In genomic region chr3:136818191-136818850, GRCh38 we compare ENCODE assay signal across 8 cellular contexts. TPM values are rescaled to one million over a fixed set of nuclear protein-coding genes. Genes with fewer than 3 reads are reported as not detected.
DNase-seq lines count a peak whose midpoint lies in the region; ATAC-seq and TF ChIP-seq lines count a peak whose summit lies in the region.

No MANE protein-coding gene starts in this region.

- peak overlapping the region; percentile 96 for H3K4me2 ChIP-seq in Loucy (ENCODE audit: low read depth, low read length, poor library complexity, severe bottlenecking)

- H3K9me2 ChIP-seq in Loucy (replicated peaks; ENCODE audit: low read depth, low read length) = no peaks in the 10 kb centered on the region

- H3K36me3 Mint-ChIP-seq in activated CD4-positive, alpha-beta memory T cell treated with anti-CD3 and anti-CD28 coated beads for 36 hours = no peaks in the 10 kb centered on the region

- H3K27ac Mint-ChIP-seq in activated CD4-positive, alpha-beta memory T cell treated with anti-CD3 and anti-CD28 coated beads for 36 hours = no peak overlapping the region

- peak overlapping the region; percentile 87 for H3K9ac ChIP-seq in Loucy (ENCODE audit: low read depth, low read length, poor library complexity, severe bottlenecking)
- H3K9ac ChIP-seq in subcutaneous abdominal adipose tissue (ENCODE audit: low read length in 5 of 5) = peak overlapping the region; percentile 77 to 84 (median 82)

- H3K27ac ChIP-seq in subcutaneous abdominal adipose tissue (ENCODE audit: low read depth, low read length) = peak overlapping the region; percentile 94

- H3F3A ChIP-seq in Loucy (ENCODE audit: low read depth) = peaks cover 6% of the 10 kb centered on the region; the same call in 1 of the 2 replicates

- peaks cover 32% of the 10 kb centered on the region for H3K27me3 Mint-ChIP-seq in activated CD4-positive, alpha-beta memory T cell treated with anti-CD3 and anti-CD28 coated beads for 36 hours

- intact Hi-C loops in activated CD4-positive, alpha-beta memory T cell treated with anti-CD3 and anti-CD28 coated beads for 36 hours (cut with micrococcal nuclease) = loop anchor here (1.0 to 5.0 kb wide), 5 partner anchors 20 to 741 kb away; partner anchors contain the start of gene NCK1

- POLR2A ChIA-PET in activated CD4-positive, alpha-beta memory T cell treated with anti-CD3 and anti-CD28 coated beads for 36 hours (lab: Charles Lee) = no interaction called here

- ATAC-seq in GM18520 (IDR thresholded peaks at IDR 0.05; ENCODE audit: unreplicated experiment) = peak; percentile 51
- ATAC-seq in HG02938 (IDR thresholded peaks at IDR 0.05; ENCODE audit: unreplicated experiment) = no peak
- no peak for ATAC-seq in HG03135 (IDR thresholded peaks at IDR 0.05; ENCODE audit: unreplicated experiment)

- H3K9me3 ChIP-seq in Loucy (ENCODE audit: insufficient read depth, low read depth, low read length) (no peaks in the 10 kb centered on the region), subcutaneous abdominal adipose tissue (ENCODE audit: control insufficient read depth in 5 of 5, low read length in 5 of 5) (peaks cover 0 to 4% (median 0%) of the 10 kb centered on the region in 5 donors)

- H3K27me3 ChIP-seq in Loucy (ENCODE audit: insufficient read depth, low read length, poor library complexity, severe bottlenecking) (no peaks in the 10 kb centered on the region), subcutaneous abdominal adipose tissue (ENCODE audit: control insufficient read depth in 5 of 5, insufficient read depth in 4 of 5, low read length in 5 of 5) (peaks cover 0 to 2% (median 0%) of the 10 kb centered on the region in 5 donors)

- peaks cover 19% of the 10 kb centered on the region for H3K4me1 Mint-ChIP-seq in activated CD4-positive, alpha-beta memory T cell treated with anti-CD3 and anti-CD28 coated beads for 36 hours (ENCODE audit: low read depth)

- no peaks in the 10 kb centered on the region for H3K9me3 Mint-ChIP-seq in activated CD4-positive, alpha-beta memory T cell treated with anti-CD3 and anti-CD28 coated beads for 36 hours

- TF ChIP-seq CTCF in Loucy (conservative IDR thresholded peaks at IDR 0.05; ENCODE audit: low read length) = peak; percentile 53
- TF ChIP-seq CTCF in epithelial cell of proximal tubule (conservative IDR thresholded peaks at IDR 0.05; ENCODE audit: low read depth, low read length) = no peak

- H2AFZ ChIP-seq in Loucy (ENCODE audit: low read length) = peak overlapping the region; percentile 97

- CTCF ChIA-PET in activated CD4-positive, alpha-beta memory T cell treated with anti-CD3 and anti-CD28 coated beads for 36 hours (lab: Charles Lee) = interaction anchor here (0.9 kb wide), 1 partner anchor 66 kb away, joined by 3 read pairs; the partner anchor contains the start of gene STAG1

- DNase-seq in activated CD4-positive, alpha-beta memory T cell treated with anti-CD3 and anti-CD28 coated beads for 36 hours = peak; percentile 75
- DNase-seq in epithelial cell of proximal tubule (ENCODE audit: low read depth) = peak; percentile 65
- DNase-seq in mucosa of gallbladder (ENCODE audit: low spot score) = peak; percentile 11

- H3K4me3 ChIP-seq in Loucy (ENCODE audit: low read length, poor library complexity, severe bottlenecking) (peak overlapping the region; percentile 96), epithelial cell of proximal tubule (ENCODE audit: low read depth, low read length) (peak overlapping the region; percentile 88), subcutaneous abdominal adipose tissue (ENCODE audit: low read depth in 1 of 5, low read length in 5 of 5) (peak overlapping the region; percentile 67 to 90 (median 84))

- peaks cover 7% of the 10 kb centered on the region for H4K20me1 ChIP-seq in Loucy (ENCODE audit: insufficient read depth, low read length, poor library complexity, severe bottlenecking)

- H3K4me3 Mint-ChIP-seq in activated CD4-positive, alpha-beta memory T cell treated with anti-CD3 and anti-CD28 coated beads for 36 hours = peak overlapping the region; percentile 78

- H3K4me1 ChIP-seq in Loucy (ENCODE audit: insufficient read depth, low read length, poor library complexity, severe bottlenecking) (peaks cover 21% of the 10 kb centered on the region), subcutaneous abdominal adipose tissue (ENCODE audit: control insufficient read depth in 5 of 5, insufficient read depth in 5 of 5, low read length in 5 of 5) (peaks cover 11 to 35% (median 23%) of the 10 kb centered on the region in 5 donors)

- peaks cover 26% of the 10 kb centered on the region for H3K79me2 ChIP-seq in Loucy (ENCODE audit: insufficient read depth, low read length)

- H3K36me3 ChIP-seq in Loucy (ENCODE audit: insufficient read depth, low read length) = no peaks in the 10 kb centered on the region
- peaks cover 0 to 3% (median 0%) of the 10 kb centered on the region in 5 donors for H3K36me3 ChIP-seq in subcutaneous abdominal adipose tissue (ENCODE audit: control insufficient read depth in 5 of 5, insufficient read depth in 5 of 5, low read length in 5 of 5)

RNA-seq across cellular contexts. Expression of gene SLC35G2, which starts 0.6 kb away (rescaled TPM):
- 1 to 10 TPM; 2.1 to 2.9 TPM for total RNA-seq in activated CD4-positive, alpha-beta memory T cell treated with anti-CD3 and anti-CD28 coated beads for 36 hours
- total RNA-seq in epithelial cell of proximal tubule (6.8 and 7.6 TPM in 2 replicates), mucosa of gallbladder (3.4 TPM)

RNA-seq across cellular contexts. Expression of gene NCK1, which starts 43.7 kb away (rescaled TPM):
- 10 to 100 TPM; 32.3 to 38.0 TPM for total RNA-seq in activated CD4-positive, alpha-beta memory T cell treated with anti-CD3 and anti-CD28 coated beads for 36 hours
- 11.4 and 25.2 TPM in 2 replicates for total RNA-seq in epithelial cell of proximal tubule
- total RNA-seq in mucosa of gallbladder = 27.6 TPM

Comparison
In these comparisons a context has a peak if more than half of its experiments do, and no peak if none do; other contexts are left out.
1. DNase-seq: peak in every context shown above with its lines; median percentile 75 in activated CD4-positive, alpha-beta memory T cell treated with anti-CD3 and anti-CD28 coated beads for 36 hours; 65 in epithelial cell of proximal tubule; 11 in mucosa of gallbladder.